Comparison of ENCODE assay signal across 19 cellular contexts in genomic region chr16:87044031-87044380, GRCh38.
DNase-seq lines count a peak whose midpoint lies in the region; ATAC-seq and TF ChIP-seq lines count a peak whose summit lies in the region.
"Had no signal": no experiment of that assay in that cellular context is flagged by ENCODE, and none has a peak within 500 bp of the region (broad histone marks: within the 10 kb centered on the region; RNA-seq: fewer than 3 reads in every experiment).

No MANE protein-coding gene starts in this region.

- H3K9me3 ChIP-seq in PC-3 (ENCODE audit: low read length) (no peaks in the 10 kb centered on the region), sigmoid colon (no peaks in the 10 kb centered on the region)
- H3K9me3 ChIP-seq: HAP-1, Peyer's patch, SJSA1 had no signal

- no peaks in the 10 kb centered on the region for H3F3A ChIP-seq in PC-3 (ENCODE audit: low read length, unreplicated experiment)

- no peak for TF ChIP-seq POLR2A in sigmoid colon (IDR thresholded peaks at IDR 0.05)

- no peaks in the 10 kb centered on the region for H3K9me2 ChIP-seq in PC-3 (replicated peaks; ENCODE audit: low read length)

- CTCF ChIA-PET in PC-3 (lab: Charles Lee), result interaction anchor here (1.2 to 1.3 kb wide), 2 partner anchors 18 to 479 kb away, joined by 3 to 4 read pairs; no protein-coding TSS in a partner anchor

- H3K79me2 ChIP-seq in PC-3 (ENCODE audit: low read length), result no peaks in the 10 kb centered on the region

- DNase-seq in ELR (ENCODE audit: low read depth) (peak; percentile 28), PC-3 (peak; percentile 37), epithelial cell of esophagus (ENCODE audit: low read depth) (peak; percentile 13), sigmoid colon (peak; percentile 73), EL (no peak)
- no peak for DNase-seq in activated CD8-positive, alpha-beta memory T cell treated with anti-CD3 and anti-CD28 coated beads, Interleukin-2, amount 50 U/mL, for 48 hours
- DNase-seq: activated CD4-positive, alpha-beta T cell treated with anti-CD3 and anti-CD28 coated beads for 1 hour; activated CD8-positive, alpha-beta T cell treated with anti-CD3 and anti-CD28 coated beads, Interleukin-2, amount 10 ng/mL, durations not matched to agents 7 days and 5 days; activated naive CD4-positive, alpha-beta T cell; CD4-positive, alpha-beta T cell; GDM1; NCI-H526; Peyer's patch; stimulated activated CD4-positive, alpha-beta T cell treated with anti-CD3 and anti-CD28 coated beads, Interleukin-12 subunit alpha, Interleukin-12 subunit beta, amount 100 ng/mL, for 4 hours; stimulated activated CD4-positive, alpha-beta T cell treated with anti-CD3 and anti-CD28 coated beads, Interleukin-4, amount 100 ng/mL, for 24 hours; stimulated activated naive CD4-positive, alpha-beta T cell had no signal

- TF ChIP-seq CTCF in PC-3 (conservative IDR thresholded peaks at IDR 0.05; ENCODE audit: low read depth, low read length) (no peak), epithelial cell of esophagus (IDR thresholded peaks at IDR 0.05; ENCODE audit: insufficient read depth, low read depth, low read length, missing control alignments) (no peak), sigmoid colon (IDR thresholded peaks at IDR 0.05) (no peak)

- H3K36me3 ChIP-seq in PC-3 (ENCODE audit: low read depth, low read length) (no peaks in the 10 kb centered on the region), sigmoid colon (no peaks in the 10 kb centered on the region)
- H3K36me3 ChIP-seq: HAP-1, Peyer's patch, SJSA1 had no signal

- intact Hi-C loops in PC-3 (cut with micrococcal nuclease), result no loop called here
- intact Hi-C loops in sigmoid colon (cut with DNase I), result no loop called here

- ATAC-seq in PC-3, result peak; percentile 60
- no peak for ATAC-seq in HG02678 (IDR thresholded peaks at IDR 0.05; ENCODE audit: unreplicated experiment)
- ATAC-seq: activated CD8-positive, alpha-beta T cell treated with anti-CD3 and anti-CD28 coated beads, Interleukin-2, amount 10 ng/mL, durations not matched to agents 7 days and 5 days had no signal

- BruUV-seq in PC-3 (replicated peaks; lab: Mats Ljungman, UMichigan), result no TSS peak

- peak overlapping the region; percentile 19; the same call in 1 of the 2 replicates for H3K4me2 ChIP-seq in PC-3 (ENCODE audit: low read length)

- H3K27ac ChIP-seq in PC-3 (ENCODE audit: low read length) (no peak overlapping the region), sigmoid colon (no peak overlapping the region)
- H3K27ac ChIP-seq: Peyer's patch, SJSA1 had no signal

- H3K4me1 ChIP-seq in PC-3 (ENCODE audit: insufficient read depth, low read length), result 0 out of 2 replicates have a peak, but pooled peaks cover 7% of the 10 kb centered on the region
- peaks cover 0 to 9% (median 2%) of the 10 kb centered on the region in 4 donors for H3K4me1 ChIP-seq in sigmoid colon
- H3K4me1 ChIP-seq: HAP-1, Peyer's patch had no signal

- WGBS in sigmoid colon, 2 donors, result 41 to 62% methylated on average over 8 of the region's 8 CpGs

- no peaks in the 10 kb centered on the region for H4K20me1 ChIP-seq in PC-3 (ENCODE audit: low read length)

- POLR2A ChIA-PET in PC-3 (lab: Charles Lee; ENCODE audit: unreplicated experiment), result no interaction called here

- peak overlapping the region; percentile 37; the same call in 1 of the 2 replicates for H2AFZ ChIP-seq in PC-3 (ENCODE audit: low read length)

- no peak overlapping the region for H3K4me3 ChIP-seq in PC-3 (ENCODE audit: low read length)
- no peak overlapping the region for H3K4me3 ChIP-seq in epithelial cell of esophagus (ENCODE audit: low read length)
- H3K4me3 ChIP-seq in sigmoid colon, result no peak overlapping the region
- H3K4me3 ChIP-seq: HAP-1, Peyer's patch, SJSA1 had no signal

- H3K27me3 ChIP-seq in PC-3 (ENCODE audit: low read length), result no peaks in the 10 kb centered on the region
- H3K27me3 ChIP-seq in sigmoid colon, result peaks cover 0 to 75% (median 15%) of the 10 kb centered on the region in 3 donors
- H3K27me3 ChIP-seq: Peyer's patch, SJSA1 had no signal

- H3K9ac ChIP-seq in PC-3 (ENCODE audit: low read length), result no peak overlapping the region

- no peak for TF ChIP-seq EP300 in sigmoid colon (IDR thresholded peaks at IDR 0.05)

Comparison
In these comparisons a context has a peak if more than half of its experiments do, and no peak if none do; other contexts are left out.
1. DNase-seq: peak in ELR (single experiment), PC-3 (single experiment), epithelial cell of esophagus (single experiment) and sigmoid colon (single experiment); none in activated CD8-positive, alpha-beta memory T cell treated with anti-CD3 and anti-CD28 coated beads, Interleukin-2, amount 50 U/mL, for 48 hours (single experiment) and EL (single experiment).